31 cellular contexts compared by ENCODE assay signal in genomic region chr13:109249780-109250528, GRCh38.
DNase-seq lines count a peak whose midpoint lies in the region; ATAC-seq, FAIRE-seq and TF ChIP-seq lines count a peak whose summit lies in the region.
"Had no signal": no experiment of that assay in that cellular context is flagged by ENCODE, and none has a peak within 500 bp of the region (broad histone marks: within the 10 kb centered on the region; RNA-seq: fewer than 3 reads in every experiment).

No MANE protein-coding gene starts in this region.

- no peaks in the 10 kb centered on the region for H4K20me1 ChIP-seq in mammary epithelial cell (ENCODE audit: insufficient read depth, low read length)
- H4K20me1 ChIP-seq: BLaER1 treated with 17β-estradiol and CSF1 and Interleukin-3, amounts not matched to agents 10 nM and 100 nM had no signal

- H3K27me3 ChIP-seq in mammary epithelial cell (ENCODE audit: insufficient read depth, low read length) (no peaks in the 10 kb centered on the region), heart left ventricle (no peaks in the 10 kb centered on the region), lower lobe of right lung (ENCODE audit: low read depth) (no peaks in the 10 kb centered on the region)
- H3K27me3 ChIP-seq: BLaER1 treated with 17β-estradiol and CSF1 and Interleukin-3, amounts not matched to agents 10 nM and 100 nM; esophagus squamous epithelium; upper lobe of left lung had no signal

- DNase-seq in H54 (ENCODE audit: insufficient read length, low spot score) = no peak
- DNase-seq in NCI-H226 = peak; percentile 74
- peak; percentile 89 for DNase-seq in mammary epithelial cell
- peak; percentile 40 for DNase-seq in myocyte (ENCODE audit: low read depth)
- no peak for DNase-seq in heart left ventricle
- DNase-seq in lower lobe of right lung = no peak
- DNase-seq: activated CD4-positive, alpha-beta T cell treated with anti-CD3 and anti-CD28 coated beads, Interleukin-2, amount 50 U/mL, for 4 hours; activated T-cell treated with anti-CD3 and anti-CD28 coated beads, Interleukin-2, amount 50 U/mL, for 48 hours; COR-L47; esophagus squamous epithelium; left cardiac atrium; MM.1S; NCI-H1436; NCI-H2081 treated with DMSO at 0.1 percent for 48 hours; NCI-H2227 treated with DMSO at 0.1 percent for 48 hours; NCI-H526 treated with DMSO at 0.1 percent for 48 hours; retina; RPMI8226; substantia nigra; upper lobe of left lung had no signal

- intact Hi-C loops in mammary epithelial cell (cut with micrococcal nuclease) (no loop called here), heart left ventricle (cut with DNase I) (no loop called here), lower lobe of right lung (cut with DNase I) (no loop called here)

- no peak for TF ChIP-seq CTCF in mammary epithelial cell (conservative IDR thresholded peaks at IDR 0.05 in 1 of 2, IDR thresholded peaks at IDR 0.05 in 1 of 2; ENCODE audit: extremely low read depth in 1 of 2, insufficient read depth in 1 of 2, low read depth in 1 of 2, low read length in 2 of 2)
- TF ChIP-seq CTCF in heart left ventricle (IDR thresholded peaks at IDR 0.05) = no peak
- no peak for TF ChIP-seq CTCF in lower lobe of right lung (IDR thresholded peaks at IDR 0.05)

- no peak for ATAC-seq in heart left ventricle
- no peak for ATAC-seq in GM21526 (IDR thresholded peaks at IDR 0.05; ENCODE audit: low FRiP score, unreplicated experiment)
- ATAC-seq in lower lobe of right lung = no peak
- ATAC-seq: activated CD4-positive, CD25-positive, alpha-beta regulatory T cell treated with anti-CD3 and anti-CD28 coated beads, Interleukin-2, amount 50 U/mL, for 24 hours; K562; left cardiac atrium; stimulated activated memory B cell treated with anti-CD40 and anti-IgM and Interleukin-4, amounts not matched to agents 10 μg/mL and 1 μg/mL and 100 μg/mL, for 72 hours had no signal

- peak overlapping the region; percentile 29 for H3K4me2 ChIP-seq in mammary epithelial cell (ENCODE audit: insufficient read depth, low read depth, low read length)
- H3K4me2 ChIP-seq: BLaER1 treated with 17β-estradiol and CSF1 and Interleukin-3, amounts not matched to agents 10 nM and 100 nM had no signal

- peaks cover 47% of the 10 kb centered on the region for H3K4me1 ChIP-seq in mammary epithelial cell (ENCODE audit: insufficient read depth, low read length)
- H3K4me1 ChIP-seq in heart left ventricle = no peaks in the 10 kb centered on the region
- H3K4me1 ChIP-seq in lower lobe of right lung = no peaks in the 10 kb centered on the region
- H3K4me1 ChIP-seq: esophagus squamous epithelium, parathyroid adenoma had no signal

- peak; percentile 98 for FAIRE-seq in H54 (lab: Jason Lieb, UNC)
- FAIRE-seq: frontal cortex, GM12892, H1, K562 had no signal

- H3K36me3 ChIP-seq in mammary epithelial cell (ENCODE audit: insufficient read depth, low read length) (no peaks in the 10 kb centered on the region), heart left ventricle (no peaks in the 10 kb centered on the region), lower lobe of right lung (no peaks in the 10 kb centered on the region)
- H3K36me3 ChIP-seq: BLaER1 treated with 17β-estradiol and CSF1 and Interleukin-3, amounts not matched to agents 10 nM and 100 nM; esophagus squamous epithelium; upper lobe of left lung had no signal

- no peak overlapping the region for H3K9ac ChIP-seq in mammary epithelial cell (ENCODE audit: insufficient read depth, low read length)
- H3K9ac ChIP-seq: BLaER1 treated with 17β-estradiol and CSF1 and Interleukin-3, amounts not matched to agents 10 nM and 100 nM; parathyroid adenoma had no signal

- dilution Hi-C loops in mammary epithelial cell (cut with HindIII; ENCODE audit: low sequenced_read_pairs) = no loop called here

- peaks cover 5% of the 10 kb centered on the region for H3K9me3 ChIP-seq in mammary epithelial cell (replicated peaks; ENCODE audit: insufficient read depth, low read length)
- H3K9me3 ChIP-seq in heart left ventricle = peaks cover 0 to 20% (median 7%) of the 10 kb centered on the region in 12 donors
- peaks cover 5% of the 10 kb centered on the region for H3K9me3 ChIP-seq in lower lobe of right lung

- H3K79me2 ChIP-seq in mammary epithelial cell (ENCODE audit: insufficient read depth, low read length) = peaks cover 5% of the 10 kb centered on the region
- H3K79me2 ChIP-seq: parathyroid adenoma had no signal

- 50% methylated on average over 4 of the region's 4 CpGs for WGBS in mammary epithelial cell (ENCODE audit: low coverage, missing lambda C conversion rate)
- WGBS in heart left ventricle, 4 donors = 82 to 91% (median 86%) methylated on average over 4 of the region's 4 CpGs

- H3K4me3 ChIP-seq in mammary epithelial cell (replicated peaks in 1 of 3; ENCODE audit: insufficient read depth in 1 of 3, low read depth in 2 of 3, low read length in 3 of 3) = no peak overlapping the region
- no peak overlapping the region for H3K4me3 ChIP-seq in heart left ventricle
- H3K4me3 ChIP-seq in lower lobe of right lung = no peak overlapping the region
- H3K4me3 ChIP-seq: BLaER1 treated with 17β-estradiol and CSF1 and Interleukin-3, amounts not matched to agents 10 nM and 100 nM; esophagus squamous epithelium; K562; SK-N-MC; skin epidermis; upper lobe of left lung had no signal

- CTCF ChIA-PET in mammary epithelial cell (lab: Charles Lee; ENCODE audit: low non-redundant PET) = no interaction called here

- BruUV-seq in mammary epithelial cell (replicated peaks; lab: Mats Ljungman, UMichigan) = TSS peak; percentile 73

- TF ChIP-seq POLR2A in H54 (IDR thresholded peaks at IDR 0.05; ENCODE audit: low read depth, low read length) (no peak), heart left ventricle (IDR thresholded peaks at IDR 0.05) (no peak)

- H3K27ac ChIP-seq in mammary epithelial cell (ENCODE audit: insufficient read depth, low read depth, low read length) (peak overlapping the region; percentile 84), heart left ventricle (no peak overlapping the region), lower lobe of right lung (no peak overlapping the region)
- H3K27ac ChIP-seq: BLaER1 treated with 17β-estradiol and CSF1 and Interleukin-3, amounts not matched to agents 10 nM and 100 nM; esophagus squamous epithelium; parathyroid adenoma; SK-N-MC; skin epidermis; upper lobe of left lung had no signal

- no peak overlapping the region for H2AFZ ChIP-seq in mammary epithelial cell (ENCODE audit: low read depth, low read length)
- H2AFZ ChIP-seq: parathyroid adenoma had no signal

- in situ Hi-C loops in mammary epithelial cell (cut with MboI; ENCODE audit: low sequenced_read_pairs in 2 of 2) = loop anchor here (10.0 to 25.0 kb wide), 4 partner anchors 95 to 862 kb away; partner anchors contain the start of gene IRS2 (in 1 of the 2)

Comparison
In these comparisons a context has a peak if more than half of its experiments do, and no peak if none do; other contexts are left out.
1. DNase-seq: peak in NCI-H226 (single experiment), mammary epithelial cell (single experiment) and myocyte (single experiment); none in H54 (single experiment), heart left ventricle (0 of 5) and lower lobe of right lung (single experiment).